Comparison of ENCODE assay signal across 17 cellular contexts in the genomic region with DNA sequence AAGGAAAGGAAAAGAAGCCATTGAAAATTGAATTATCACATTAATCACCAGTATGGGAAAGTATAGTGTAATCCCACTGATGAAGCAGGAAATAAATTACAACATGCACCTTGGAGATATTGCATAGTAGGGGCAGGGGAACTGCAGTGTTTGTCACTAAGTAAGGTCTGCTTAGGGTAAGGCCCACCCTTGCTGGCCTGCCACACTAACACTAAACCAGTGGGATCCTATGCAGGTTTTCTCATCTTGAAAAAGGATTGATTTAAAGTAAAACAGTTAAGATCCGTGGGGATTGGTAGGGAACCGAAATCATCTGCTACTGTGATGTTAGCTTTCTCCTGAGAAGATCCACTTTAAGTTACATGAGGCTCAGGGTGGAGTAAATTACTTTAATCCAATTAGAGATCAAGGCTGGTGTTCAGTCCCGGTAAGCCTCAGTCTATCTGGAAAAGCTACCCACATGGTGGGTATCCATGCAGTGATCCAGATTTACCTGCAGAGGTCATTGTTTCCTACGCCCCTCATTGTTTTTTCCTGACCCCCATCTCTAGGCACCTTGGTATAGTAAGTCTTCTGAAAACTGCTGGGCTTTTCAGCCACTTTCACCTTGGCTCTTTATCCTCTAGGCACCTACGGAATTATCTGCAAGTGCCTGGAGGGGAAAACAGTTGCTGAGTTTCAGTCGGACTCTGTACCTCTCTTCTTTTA.
"Had no signal": no experiment of that assay in that cellular context is flagged by ENCODE, and none has a peak within 500 bp of the region (broad histone marks: within the 10 kb centered on the region; RNA-seq: fewer than 3 reads in every experiment).

No MANE protein-coding gene starts in this region.

- H3K4me1 Mint-ChIP-seq: activated T-helper 17 cell treated with anti-CD3 and anti-CD28 coated beads, Interleukin-2, amount 50 U/mL, for 72 hours; central memory CD8-positive, alpha-beta T cell; stimulated activated naive B cell treated with anti-CD40 and anti-IgM and Interleukin-4, amounts not matched to agents 10 μg/mL and 1 μg/mL and 100 μg/mL, for 72 hours had no signal

- DNase-seq: activated CD4-positive, CD25-positive, alpha-beta regulatory T cell treated with anti-CD3 and anti-CD28 coated beads, Interleukin-2, amount 50 U/mL, for 72 hours; activated naive CD4-positive, alpha-beta T cell treated with Interleukin-2 at 50 U/mL for 16 hours; anterior cingulate cortex; brain microvascular endothelial cell; cortex of kidney; effector CD4-positive, alpha-beta T cell; foreskin melanocyte; head of caudate nucleus; kidney; nucleus accumbens; posterior cingulate gyrus; stimulated activated naive B cell treated with anti-CD40 and anti-IgM and Interleukin-4, amounts not matched to agents 10 μg/mL and 1 μg/mL and 100 μg/mL, for 72 hours; thyroid gland had no signal

- H3K36me3 Mint-ChIP-seq: natural killer cell treated with Interleukin-12 subunit alpha and Interleukin-12 subunit beta and Interleukin-15 and Interleukin-18, amount 100 ng/mL, for 72 hours; stimulated activated naive B cell treated with anti-CD40 and anti-IgM and Interleukin-4, amounts not matched to agents 10 μg/mL and 1 μg/mL and 100 μg/mL, for 72 hours had no signal

- H3K27ac Mint-ChIP-seq: activated T-helper 17 cell treated with anti-CD3 and anti-CD28 coated beads, Interleukin-2, amount 50 U/mL, for 72 hours; natural killer cell treated with Interleukin-12 subunit alpha and Interleukin-12 subunit beta and Interleukin-15 and Interleukin-18, amount 100 ng/mL, for 72 hours; stimulated activated naive B cell treated with anti-CD40 and anti-IgM and Interleukin-4, amounts not matched to agents 10 μg/mL and 1 μg/mL and 100 μg/mL, for 72 hours; T-helper 2 cell treated with Interferon-gamma antibody and Interleukin-4, amounts not matched to agents 5 μg/mL and 100 μg/mL, for 36 hours had no signal

- ATAC-seq: activated T-helper 17 cell treated with anti-CD3 and anti-CD28 coated beads, Interleukin-2, amount 50 U/mL, for 72 hours; natural killer cell treated with Interleukin-12 subunit alpha and Interleukin-12 subunit beta and Interleukin-15 and Interleukin-18, amount 100 ng/mL, for 72 hours; stimulated activated naive B cell treated with anti-CD40 and anti-IgM and Interleukin-4, amounts not matched to agents 10 μg/mL and 1 μg/mL and 100 μg/mL, for 72 hours had no signal

- H3K4me3 Mint-ChIP-seq: activated T-helper 17 cell treated with anti-CD3 and anti-CD28 coated beads, Interleukin-2, amount 50 U/mL, for 72 hours; central memory CD8-positive, alpha-beta T cell; natural killer cell treated with Interleukin-12 subunit alpha and Interleukin-12 subunit beta and Interleukin-15 and Interleukin-18, amount 100 ng/mL, for 72 hours; stimulated activated naive B cell treated with anti-CD40 and anti-IgM and Interleukin-4, amounts not matched to agents 10 μg/mL and 1 μg/mL and 100 μg/mL, for 72 hours; T-helper 2 cell treated with Interferon-gamma antibody and Interleukin-4, amounts not matched to agents 5 μg/mL and 100 μg/mL, for 36 hours had no signal

- H3K27me3 Mint-ChIP-seq: activated T-helper 17 cell treated with anti-CD3 and anti-CD28 coated beads, Interleukin-2, amount 50 U/mL, for 72 hours; central memory CD8-positive, alpha-beta T cell; natural killer cell treated with Interleukin-12 subunit alpha and Interleukin-12 subunit beta and Interleukin-15 and Interleukin-18, amount 100 ng/mL, for 72 hours; stimulated activated naive B cell treated with anti-CD40 and anti-IgM and Interleukin-4, amounts not matched to agents 10 μg/mL and 1 μg/mL and 100 μg/mL, for 72 hours had no signal
